ENCODE assay signal across 1 cellular context in the genomic region with DNA sequence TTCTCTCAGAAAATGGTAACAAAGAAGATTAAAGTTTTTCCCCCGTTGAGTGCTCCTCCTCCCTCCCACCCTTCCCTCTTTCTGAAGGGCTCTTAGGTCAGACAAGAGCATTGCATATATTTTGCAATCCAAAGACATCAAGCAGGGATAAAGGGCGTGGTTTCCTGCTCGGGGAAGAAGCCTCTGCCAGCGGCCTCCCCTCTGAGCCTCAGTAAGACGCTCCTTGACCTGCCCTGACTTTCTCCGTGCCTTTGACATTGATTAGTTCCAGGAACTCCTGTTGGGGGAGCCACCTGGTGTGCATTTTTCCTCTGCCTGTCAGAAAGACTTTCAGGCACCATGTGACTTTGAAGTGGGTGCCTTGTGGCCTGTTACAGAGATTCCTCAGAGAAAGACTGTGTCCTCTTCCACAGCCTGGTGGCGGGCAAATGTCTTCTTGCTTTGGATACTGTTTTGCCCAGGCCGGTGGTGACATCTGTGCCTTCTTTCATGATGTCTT.
A peak's percentile ranks its signal among the peaks of the same experiment; 100 is the strongest.
TF ChIP-seq lines count a peak whose summit lies in the region.

No MANE protein-coding gene starts in this region.

TF ChIP-seq in WTC11, 78 proteins besides CTCF, POLR2A, EP300 and RAD21 (continued from another document):
- TF ChIP-seq, protein P1, sequence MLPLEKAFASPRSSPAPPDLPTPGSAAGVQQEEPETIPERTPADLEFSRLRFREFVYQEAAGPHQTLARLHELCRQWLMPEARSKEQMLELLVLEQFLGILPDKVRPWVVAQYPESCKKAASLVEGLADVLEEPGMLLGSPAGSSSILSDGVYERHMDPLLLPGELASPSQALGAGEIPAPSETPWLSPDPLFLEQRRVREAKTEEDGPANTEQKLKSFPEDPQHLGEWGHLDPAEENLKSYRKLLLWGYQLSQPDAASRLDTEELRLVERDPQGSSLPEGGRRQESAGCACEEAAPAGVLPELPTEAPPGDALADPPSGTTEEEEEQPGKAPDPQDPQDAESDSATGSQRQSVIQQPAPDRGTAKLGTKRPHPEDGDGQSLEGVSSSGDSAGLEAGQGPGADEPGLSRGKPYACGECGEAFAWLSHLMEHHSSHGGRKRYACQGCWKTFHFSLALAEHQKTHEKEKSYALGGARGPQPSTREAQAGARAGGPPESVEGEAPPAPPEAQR (CRISPR knock-in tag; IDR thresholded peaks at IDR 0.05) = no peak
- TF ChIP-seq, protein P2, sequence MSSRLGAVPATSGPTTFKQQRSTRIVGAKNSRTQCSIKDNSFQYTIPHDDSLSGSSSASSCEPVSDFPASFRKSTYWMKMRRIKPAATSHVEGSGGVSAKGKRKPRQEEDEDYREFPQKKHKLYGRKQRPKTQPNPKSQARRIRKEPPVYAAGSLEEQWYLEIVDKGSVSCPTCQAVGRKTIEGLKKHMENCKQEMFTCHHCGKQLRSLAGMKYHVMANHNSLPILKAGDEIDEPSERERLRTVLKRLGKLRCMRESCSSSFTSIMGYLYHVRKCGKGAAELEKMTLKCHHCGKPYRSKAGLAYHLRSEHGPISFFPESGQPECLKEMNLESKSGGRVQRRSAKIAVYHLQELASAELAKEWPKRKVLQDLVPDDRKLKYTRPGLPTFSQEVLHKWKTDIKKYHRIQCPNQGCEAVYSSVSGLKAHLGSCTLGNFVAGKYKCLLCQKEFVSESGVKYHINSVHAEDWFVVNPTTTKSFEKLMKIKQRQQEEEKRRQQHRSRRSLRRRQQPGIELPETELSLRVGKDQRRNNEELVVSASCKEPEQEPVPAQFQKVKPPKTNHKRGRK (CRISPR knock-in tag; IDR thresholded peaks at IDR 0.05; ENCODE audit: borderline replicate concordance) = no peak
- TF ChIP-seq ZNF423 (CRISPR knock-in tag; IDR thresholded peaks at IDR 0.05) = peak; percentile 76
- TF ChIP-seq, protein P3, sequence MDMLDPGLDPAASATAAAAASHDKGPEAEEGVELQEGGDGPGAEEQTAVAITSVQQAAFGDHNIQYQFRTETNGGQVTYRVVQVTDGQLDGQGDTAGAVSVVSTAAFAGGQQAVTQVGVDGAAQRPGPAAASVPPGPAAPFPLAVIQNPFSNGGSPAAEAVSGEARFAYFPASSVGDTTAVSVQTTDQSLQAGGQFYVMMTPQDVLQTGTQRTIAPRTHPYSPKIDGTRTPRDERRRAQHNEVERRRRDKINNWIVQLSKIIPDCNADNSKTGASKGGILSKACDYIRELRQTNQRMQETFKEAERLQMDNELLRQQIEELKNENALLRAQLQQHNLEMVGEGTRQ (CRISPR knock-in tag; IDR thresholded peaks at IDR 0.05) = peak; percentile 82
- TF ChIP-seq JAZF1 (CRISPR knock-in tag; IDR thresholded peaks at IDR 0.05) = no peak
- TF ChIP-seq, protein P4, sequence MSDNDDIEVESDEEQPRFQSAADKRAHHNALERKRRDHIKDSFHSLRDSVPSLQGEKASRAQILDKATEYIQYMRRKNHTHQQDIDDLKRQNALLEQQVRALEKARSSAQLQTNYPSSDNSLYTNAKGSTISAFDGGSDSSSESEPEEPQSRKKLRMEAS (CRISPR knock-in tag; IDR thresholded peaks at IDR 0.05) = no peak
- TF ChIP-seq ETV6 (CRISPR knock-in tag; IDR thresholded peaks at IDR 0.05) = peak; percentile 56; the same call in 1 of the 2 replicates
- no peak for TF ChIP-seq NFE2L1 (CRISPR knock-in tag; IDR thresholded peaks at IDR 0.05)
- no peak for TF ChIP-seq GABPB1 (CRISPR knock-in tag; IDR thresholded peaks at IDR 0.05)
- TF ChIP-seq ZNF219 (CRISPR knock-in tag; IDR thresholded peaks at IDR 0.05; ENCODE audit: borderline replicate concordance) = no peak
- TF ChIP-seq, protein P5, sequence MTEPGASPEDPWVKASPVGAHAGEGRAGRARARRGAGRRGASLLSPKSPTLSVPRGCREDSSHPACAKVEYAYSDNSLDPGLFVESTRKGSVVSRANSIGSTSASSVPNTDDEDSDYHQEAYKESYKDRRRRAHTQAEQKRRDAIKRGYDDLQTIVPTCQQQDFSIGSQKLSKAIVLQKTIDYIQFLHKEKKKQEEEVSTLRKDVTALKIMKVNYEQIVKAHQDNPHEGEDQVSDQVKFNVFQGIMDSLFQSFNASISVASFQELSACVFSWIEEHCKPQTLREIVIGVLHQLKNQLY (CRISPR knock-in tag; IDR thresholded peaks at IDR 0.05) = no peak
- TF ChIP-seq, protein P6, sequence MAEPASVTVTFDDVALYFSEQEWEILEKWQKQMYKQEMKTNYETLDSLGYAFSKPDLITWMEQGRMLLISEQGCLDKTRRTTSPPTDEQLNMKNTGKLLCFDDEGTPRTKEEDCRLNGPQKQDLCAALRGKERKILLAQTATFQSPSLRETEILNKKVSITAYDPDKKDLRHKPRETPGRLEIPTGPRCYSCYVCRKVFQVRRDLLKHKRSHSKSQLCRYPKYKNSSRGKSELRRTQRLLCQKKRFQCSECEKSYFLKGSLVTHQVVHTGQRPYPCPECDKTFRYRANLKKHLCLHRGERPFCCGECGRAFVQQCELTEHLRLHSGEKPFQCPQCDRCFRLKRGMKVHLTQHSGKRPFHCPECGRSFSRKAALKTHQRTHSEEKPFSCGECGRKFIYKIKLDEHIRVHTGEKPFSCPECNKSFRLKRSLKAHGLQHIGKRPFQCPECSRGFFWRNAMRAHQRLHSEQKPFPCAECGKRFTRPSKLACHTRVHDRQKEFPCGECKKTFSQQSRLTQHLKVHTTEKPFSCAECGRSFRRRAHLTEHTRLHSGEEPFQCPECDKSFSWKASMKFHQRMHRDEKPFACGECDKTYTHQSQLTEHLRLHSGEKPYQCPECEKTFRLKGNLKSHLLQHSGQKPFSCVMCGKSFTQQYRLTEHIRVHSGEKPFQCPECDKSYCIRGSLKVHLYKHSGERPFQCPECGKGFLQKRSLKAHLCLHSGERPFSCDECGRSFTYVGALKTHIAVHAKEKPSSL (CRISPR knock-in tag; conservative IDR thresholded peaks at IDR 0.05) = no peak
- no peak for TF ChIP-seq ZNF317 (CRISPR knock-in tag; IDR thresholded peaks at IDR 0.05; ENCODE audit: borderline replicate concordance, low read depth)
- TF ChIP-seq, protein P7, sequence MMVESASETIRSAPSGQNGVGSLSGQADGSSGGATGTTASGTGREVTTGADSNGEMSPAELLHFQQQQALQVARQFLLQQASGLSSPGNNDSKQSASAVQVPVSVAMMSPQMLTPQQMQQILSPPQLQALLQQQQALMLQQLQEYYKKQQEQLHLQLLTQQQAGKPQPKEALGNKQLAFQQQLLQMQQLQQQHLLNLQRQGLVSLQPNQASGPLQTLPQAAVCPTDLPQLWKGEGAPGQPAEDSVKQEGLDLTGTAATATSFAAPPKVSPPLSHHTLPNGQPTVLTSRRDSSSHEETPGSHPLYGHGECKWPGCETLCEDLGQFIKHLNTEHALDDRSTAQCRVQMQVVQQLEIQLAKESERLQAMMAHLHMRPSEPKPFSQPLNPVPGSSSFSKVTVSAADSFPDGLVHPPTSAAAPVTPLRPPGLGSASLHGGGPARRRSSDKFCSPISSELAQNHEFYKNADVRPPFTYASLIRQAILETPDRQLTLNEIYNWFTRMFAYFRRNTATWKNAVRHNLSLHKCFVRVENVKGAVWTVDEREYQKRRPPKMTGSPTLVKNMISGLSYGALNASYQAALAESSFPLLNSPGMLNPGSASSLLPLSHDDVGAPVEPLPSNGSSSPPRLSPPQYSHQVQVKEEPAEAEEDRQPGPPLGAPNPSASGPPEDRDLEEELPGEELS (CRISPR knock-in tag; IDR thresholded peaks at IDR 0.05) = peak; percentile 48; the same call in 1 of the 2 replicates
- TF ChIP-seq, protein P8, sequence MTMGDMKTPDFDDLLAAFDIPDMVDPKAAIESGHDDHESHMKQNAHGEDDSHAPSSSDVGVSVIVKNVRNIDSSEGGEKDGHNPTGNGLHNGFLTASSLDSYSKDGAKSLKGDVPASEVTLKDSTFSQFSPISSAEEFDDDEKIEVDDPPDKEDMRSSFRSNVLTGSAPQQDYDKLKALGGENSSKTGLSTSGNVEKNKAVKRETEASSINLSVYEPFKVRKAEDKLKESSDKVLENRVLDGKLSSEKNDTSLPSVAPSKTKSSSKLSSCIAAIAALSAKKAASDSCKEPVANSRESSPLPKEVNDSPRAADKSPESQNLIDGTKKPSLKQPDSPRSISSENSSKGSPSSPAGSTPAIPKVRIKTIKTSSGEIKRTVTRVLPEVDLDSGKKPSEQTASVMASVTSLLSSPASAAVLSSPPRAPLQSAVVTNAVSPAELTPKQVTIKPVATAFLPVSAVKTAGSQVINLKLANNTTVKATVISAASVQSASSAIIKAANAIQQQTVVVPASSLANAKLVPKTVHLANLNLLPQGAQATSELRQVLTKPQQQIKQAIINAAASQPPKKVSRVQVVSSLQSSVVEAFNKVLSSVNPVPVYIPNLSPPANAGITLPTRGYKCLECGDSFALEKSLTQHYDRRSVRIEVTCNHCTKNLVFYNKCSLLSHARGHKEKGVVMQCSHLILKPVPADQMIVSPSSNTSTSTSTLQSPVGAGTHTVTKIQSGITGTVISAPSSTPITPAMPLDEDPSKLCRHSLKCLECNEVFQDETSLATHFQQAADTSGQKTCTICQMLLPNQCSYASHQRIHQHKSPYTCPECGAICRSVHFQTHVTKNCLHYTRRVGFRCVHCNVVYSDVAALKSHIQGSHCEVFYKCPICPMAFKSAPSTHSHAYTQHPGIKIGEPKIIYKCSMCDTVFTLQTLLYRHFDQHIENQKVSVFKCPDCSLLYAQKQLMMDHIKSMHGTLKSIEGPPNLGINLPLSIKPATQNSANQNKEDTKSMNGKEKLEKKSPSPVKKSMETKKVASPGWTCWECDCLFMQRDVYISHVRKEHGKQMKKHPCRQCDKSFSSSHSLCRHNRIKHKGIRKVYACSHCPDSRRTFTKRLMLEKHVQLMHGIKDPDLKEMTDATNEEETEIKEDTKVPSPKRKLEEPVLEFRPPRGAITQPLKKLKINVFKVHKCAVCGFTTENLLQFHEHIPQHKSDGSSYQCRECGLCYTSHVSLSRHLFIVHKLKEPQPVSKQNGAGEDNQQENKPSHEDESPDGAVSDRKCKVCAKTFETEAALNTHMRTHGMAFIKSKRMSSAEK (CRISPR knock-in tag; IDR thresholded peaks at IDR 0.05; ENCODE audit: borderline replicate concordance) = no peak
- TF ChIP-seq ZNF416 (CRISPR knock-in tag; IDR thresholded peaks at IDR 0.05) = no peak
- TF ChIP-seq, protein P9, sequence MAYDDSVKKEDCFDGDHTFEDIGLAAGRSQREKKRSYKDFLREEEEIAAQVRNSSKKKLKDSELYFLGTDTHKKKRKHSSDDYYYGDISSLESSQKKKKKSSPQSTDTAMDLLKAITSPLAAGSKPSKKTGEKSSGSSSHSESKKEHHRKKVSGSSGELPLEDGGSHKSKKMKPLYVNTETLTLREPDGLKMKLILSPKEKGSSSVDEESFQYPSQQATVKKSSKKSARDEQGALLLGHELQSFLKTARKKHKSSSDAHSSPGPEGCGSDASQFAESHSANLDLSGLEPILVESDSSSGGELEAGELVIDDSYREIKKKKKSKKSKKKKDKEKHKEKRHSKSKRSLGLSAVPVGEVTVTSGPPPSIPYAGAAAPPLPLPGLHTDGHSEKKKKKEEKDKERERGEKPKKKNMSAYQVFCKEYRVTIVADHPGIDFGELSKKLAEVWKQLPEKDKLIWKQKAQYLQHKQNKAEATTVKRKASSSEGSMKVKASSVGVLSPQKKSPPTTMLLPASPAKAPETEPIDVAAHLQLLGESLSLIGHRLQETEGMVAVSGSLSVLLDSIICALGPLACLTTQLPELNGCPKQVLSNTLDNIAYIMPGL (CRISPR knock-in tag; IDR thresholded peaks at IDR 0.05) = no peak
- peak; percentile 59; the same call in 1 of the 2 replicates for TF ChIP-seq SP1 (CRISPR knock-in tag; conservative IDR thresholded peaks at IDR 0.05)
- no peak for TF ChIP-seq ESRRA (CRISPR knock-in tag; IDR thresholded peaks at IDR 0.05; ENCODE audit: borderline replicate concordance)
- TF ChIP-seq CREM (CRISPR knock-in tag; IDR thresholded peaks at IDR 0.05) = no peak
- no peak for TF ChIP-seq JUN (CRISPR knock-in tag; IDR thresholded peaks at IDR 0.05)
- TF ChIP-seq RELA (CRISPR knock-in tag; IDR thresholded peaks at IDR 0.05; ENCODE audit: borderline replicate concordance) = no peak
